31 cellular contexts compared by ENCODE assay signal in the genomic region with DNA sequence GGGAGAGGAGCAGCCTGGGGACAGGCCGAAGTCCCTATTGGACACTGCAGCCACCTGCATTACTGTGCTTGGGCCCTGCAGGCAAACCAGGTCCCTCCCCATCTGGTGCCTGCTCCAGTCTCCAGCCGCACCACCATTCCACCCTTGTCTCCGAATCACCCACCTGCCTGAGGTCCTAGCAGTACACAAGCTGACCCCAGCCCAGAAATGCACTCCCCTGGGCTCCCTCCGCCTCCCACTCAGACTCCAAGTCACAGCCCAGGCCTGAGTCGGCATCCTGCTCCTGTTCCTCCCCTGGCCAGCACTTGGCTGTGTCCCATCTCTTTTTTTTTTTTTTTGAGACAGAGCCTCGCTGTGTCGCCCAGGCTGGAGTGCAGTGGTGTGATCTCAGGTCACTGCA. TPM values are rescaled to one million over a fixed set of nuclear protein-coding genes. Genes with fewer than 3 reads are reported as not detected.
DNase-seq lines count a peak whose midpoint lies in the region; ATAC-seq lines count a peak whose summit lies in the region.
"Had no signal": no experiment of that assay in that cellular context is flagged by ENCODE, and none has a peak within 500 bp of the region (broad histone marks: within the 10 kb centered on the region; RNA-seq: fewer than 3 reads in every experiment).

No MANE protein-coding gene starts in this region.

- in situ Hi-C loops in KBM-7 (cut with MboI; ENCODE audit: low pct_unique_long_range_greater_than_20kb, low sequenced_read_pairs), result no loop called here

- DNase-seq in activated T-cell treated with anti-CD3 and anti-CD28 coated beads, Interleukin-2, amount 50 U/mL, for 72 hours, result no peak
- DNase-seq in activated T-cell treated with anti-CD3 and anti-CD28 coated beads, Interleukin-2, amount 50 U/mL, for 1 hour, result no peak
- DNase-seq in activated CD8-positive, alpha-beta T cell treated with anti-CD3 and anti-CD28 coated beads, Interleukin-2, amount 10 ng/mL, durations not matched to agents 7 days and 5 days, result no peak
- DNase-seq in immature natural killer cell, result no peak
- no peak for DNase-seq in KBM-7
- DNase-seq: activated CD4-positive, alpha-beta memory T cell treated with anti-CD3 and anti-CD28 coated beads, Interleukin-2, amount 10 ng/mL, durations not matched to agents 7 days and 5 days; activated naive CD4-positive, alpha-beta T cell treated with Interleukin-2 at 50 U/mL for 16 hours; activated T-cell treated with anti-CD3 and anti-CD28 coated beads, Interleukin-2, amount 50 U/mL, for 4 hours; AML-193; amygdala; colonic mucosa; COR-L47; esophagus squamous epithelium; foreskin melanocyte; GDM1; H9; heart right ventricle; MG63; NCI-H2081; NCI-H226; NCI-H774; occipital lobe; RPMI8226; stimulated activated naive CD8-positive, alpha-beta T cell treated with anti-CD3 and anti-CD28 coated beads, Interleukin-15, Interleukin-2, amounts not matched to agents 100 U/mL and 50 U/mL, for 24 hours; T-helper 17 cell; uterus had no signal

- H3K36me3 Mint-ChIP-seq in activated T-cell treated with anti-CD3 and anti-CD28 coated beads, Interleukin-2, amount 50 U/mL, for 72 hours (ENCODE audit: insufficient read depth in 2 of 2), result peaks cover 0 to 5% of the 10 kb centered on the region in 2 donors
- H3K36me3 Mint-ChIP-seq in activated CD8-positive, alpha-beta T cell treated with anti-CD3 and anti-CD28 coated beads, Interleukin-2, amount 10 ng/mL, durations not matched to agents 7 days and 5 days (ENCODE audit: low read depth), result peaks cover 62% of the 10 kb centered on the region
- peaks cover 0 to 7% (median 4%) of the 10 kb centered on the region in 3 donors for H3K36me3 Mint-ChIP-seq in immature natural killer cell
- H3K36me3 Mint-ChIP-seq in stimulated activated memory B cell treated with anti-CD40 and anti-IgM and Interleukin-4, amounts not matched to agents 10 μg/mL and 1 μg/mL and 100 μg/mL, for 72 hours, result peaks cover 47% of the 10 kb centered on the region

- no peaks in the 10 kb centered on the region for H3K27me3 Mint-ChIP-seq in activated T-cell treated with anti-CD3 and anti-CD28 coated beads, Interleukin-2, amount 50 U/mL, for 72 hours (ENCODE audit: low read depth)
- no peaks in the 10 kb centered on the region for H3K27me3 Mint-ChIP-seq in activated CD8-positive, alpha-beta T cell treated with anti-CD3 and anti-CD28 coated beads, Interleukin-2, amount 10 ng/mL, durations not matched to agents 7 days and 5 days (ENCODE audit: low read depth)
- H3K27me3 Mint-ChIP-seq in immature natural killer cell (ENCODE audit: low read depth in 3 of 3), result peaks cover 3 to 4% (median 3%) of the 10 kb centered on the region in 3 donors
- H3K27me3 Mint-ChIP-seq in stimulated activated memory B cell treated with anti-CD40 and anti-IgM and Interleukin-4, amounts not matched to agents 10 μg/mL and 1 μg/mL and 100 μg/mL, for 72 hours, result no peaks in the 10 kb centered on the region
- H3K27me3 Mint-ChIP-seq: activated CD4-positive, alpha-beta memory T cell treated with anti-CD3 and anti-CD28 coated beads, Interleukin-2, amount 10 ng/mL, durations not matched to agents 7 days and 5 days; T-helper 17 cell had no signal

- H3K4me1 Mint-ChIP-seq in activated T-cell treated with anti-CD3 and anti-CD28 coated beads, Interleukin-2, amount 50 U/mL, for 72 hours (ENCODE audit: low read depth), result peaks cover 24% of the 10 kb centered on the region
- peaks cover 42% of the 10 kb centered on the region for H3K4me1 Mint-ChIP-seq in activated CD8-positive, alpha-beta T cell treated with anti-CD3 and anti-CD28 coated beads, Interleukin-2, amount 10 ng/mL, durations not matched to agents 7 days and 5 days (ENCODE audit: low read depth)
- H3K4me1 Mint-ChIP-seq in immature natural killer cell, result peaks cover 20 to 25% of the 10 kb centered on the region in 2 donors
- H3K4me1 Mint-ChIP-seq in stimulated activated memory B cell treated with anti-CD40 and anti-IgM and Interleukin-4, amounts not matched to agents 10 μg/mL and 1 μg/mL and 100 μg/mL, for 72 hours, result peaks cover 7% of the 10 kb centered on the region

- H3K27ac Mint-ChIP-seq in activated T-cell treated with anti-CD3 and anti-CD28 coated beads, Interleukin-2, amount 50 U/mL, for 72 hours, result peak overlapping the region; percentile 73
- peak overlapping the region; percentile 33 for H3K27ac Mint-ChIP-seq in activated CD8-positive, alpha-beta T cell treated with anti-CD3 and anti-CD28 coated beads, Interleukin-2, amount 10 ng/mL, durations not matched to agents 7 days and 5 days
- H3K27ac Mint-ChIP-seq in immature natural killer cell, result peak overlapping the region; percentile 5 to 77 (median 48)
- H3K27ac Mint-ChIP-seq in stimulated activated memory B cell treated with anti-CD40 and anti-IgM and Interleukin-4, amounts not matched to agents 10 μg/mL and 1 μg/mL and 100 μg/mL, for 72 hours, result peak overlapping the region; percentile 48
- H3K27ac Mint-ChIP-seq: activated CD4-positive, alpha-beta memory T cell treated with anti-CD3 and anti-CD28 coated beads, Interleukin-2, amount 10 ng/mL, durations not matched to agents 7 days and 5 days had no signal

- no peak overlapping the region for H3K4me3 Mint-ChIP-seq in activated T-cell treated with anti-CD3 and anti-CD28 coated beads, Interleukin-2, amount 50 U/mL, for 72 hours
- no peak overlapping the region for H3K4me3 Mint-ChIP-seq in activated CD8-positive, alpha-beta T cell treated with anti-CD3 and anti-CD28 coated beads, Interleukin-2, amount 10 ng/mL, durations not matched to agents 7 days and 5 days
- H3K4me3 Mint-ChIP-seq in immature natural killer cell, result no peak overlapping the region
- no peak overlapping the region for H3K4me3 Mint-ChIP-seq in stimulated activated memory B cell treated with anti-CD40 and anti-IgM and Interleukin-4, amounts not matched to agents 10 μg/mL and 1 μg/mL and 100 μg/mL, for 72 hours
- H3K4me3 Mint-ChIP-seq: activated CD4-positive, alpha-beta memory T cell treated with anti-CD3 and anti-CD28 coated beads, Interleukin-2, amount 10 ng/mL, durations not matched to agents 7 days and 5 days; activated T-cell treated with anti-CD3 and anti-CD28 coated beads, Interleukin-2, amount 50 U/mL, for 4 hours; H9; T-helper 17 cell had no signal

- POLR2A ChIA-PET in activated CD8-positive, alpha-beta T cell treated with anti-CD3 and anti-CD28 coated beads, Interleukin-2, amount 10 ng/mL, durations not matched to agents 7 days and 5 days (lab: Charles Lee), result interaction anchor here (0.6 to 17.8 kb wide), 2 partner anchors 19 to 61 kb away, joined by 4 to 205 read pairs; a partner anchor contains a TSS

- ATAC-seq in activated T-cell treated with anti-CD3 and anti-CD28 coated beads, Interleukin-2, amount 50 U/mL, for 72 hours (replicated peaks in 1 of 2), result no peak
- no peak for ATAC-seq in activated CD8-positive, alpha-beta T cell treated with anti-CD3 and anti-CD28 coated beads, Interleukin-2, amount 10 ng/mL, durations not matched to agents 7 days and 5 days
- no peak for ATAC-seq in stimulated activated memory B cell treated with anti-CD40 and anti-IgM and Interleukin-4, amounts not matched to agents 10 μg/mL and 1 μg/mL and 100 μg/mL, for 72 hours
- no peak for ATAC-seq in GM18867 (IDR thresholded peaks at IDR 0.05; ENCODE audit: unreplicated experiment)
- no peak for ATAC-seq in HG03432 (IDR thresholded peaks at IDR 0.05; ENCODE audit: unreplicated experiment)
- ATAC-seq: A549; activated CD4-positive, CD25-positive, alpha-beta regulatory T cell treated with anti-CD3 and anti-CD28 coated beads, Interleukin-2, amount 50 U/mL, for 24 hours; activated T-cell treated with anti-CD3 and anti-CD28 coated beads, Interleukin-2, amount 50 U/mL, for 4 hours; stimulated activated naive CD8-positive, alpha-beta T cell treated with anti-CD3 and anti-CD28 coated beads, Interleukin-15, Interleukin-2, amounts not matched to agents 100 U/mL and 50 U/mL, for 24 hours; T-helper 17 cell had no signal

- H3K9me3 Mint-ChIP-seq in activated T-cell treated with anti-CD3 and anti-CD28 coated beads, Interleukin-2, amount 50 U/mL, for 72 hours, result no peaks in the 10 kb centered on the region
- H3K9me3 Mint-ChIP-seq in activated CD8-positive, alpha-beta T cell treated with anti-CD3 and anti-CD28 coated beads, Interleukin-2, amount 10 ng/mL, durations not matched to agents 7 days and 5 days (ENCODE audit: insufficient read depth), result no peaks in the 10 kb centered on the region
- H3K9me3 Mint-ChIP-seq in immature natural killer cell, result no peaks in the 10 kb centered on the region
- no peaks in the 10 kb centered on the region for H3K9me3 Mint-ChIP-seq in stimulated activated memory B cell treated with anti-CD40 and anti-IgM and Interleukin-4, amounts not matched to agents 10 μg/mL and 1 μg/mL and 100 μg/mL, for 72 hours
- H3K9me3 Mint-ChIP-seq: activated CD4-positive, alpha-beta memory T cell treated with anti-CD3 and anti-CD28 coated beads, Interleukin-2, amount 10 ng/mL, durations not matched to agents 7 days and 5 days; activated T-cell treated with anti-CD3 and anti-CD28 coated beads, Interleukin-2, amount 50 U/mL, for 4 hours; H9 had no signal

- CTCF ChIA-PET in activated CD8-positive, alpha-beta T cell treated with anti-CD3 and anti-CD28 coated beads, Interleukin-2, amount 10 ng/mL, durations not matched to agents 7 days and 5 days (lab: Charles Lee), result interaction anchor here (1.4 kb wide), 1 partner anchor 10 kb away, joined by 5 read pairs; no protein-coding TSS in a partner anchor

RNA-seq across cellular contexts. Expression of a gene that starts 6.3 kb away (rescaled TPM):
- 10 to 100 TPM; 89.0 to 97.6 TPM for total RNA-seq in activated T-cell treated with anti-CD3 and anti-CD28 coated beads, Interleukin-2, amount 50 U/mL, for 72 hours
- 100 to 1,000 TPM; 234 to 249 TPM for total RNA-seq in activated CD8-positive, alpha-beta T cell treated with anti-CD3 and anti-CD28 coated beads, Interleukin-2, amount 10 ng/mL, durations not matched to agents 7 days and 5 days
- 100 to 1,000 TPM in 1 of 3 donors, 10 to 100 TPM in 2; 53.1 to 124 (median 57.5) TPM for polyA plus RNA-seq in immature natural killer cell

RNA-seq across cellular contexts. Expression of a gene that starts 17.2 kb away (rescaled TPM):
- total RNA-seq in activated T-cell treated with anti-CD3 and anti-CD28 coated beads, Interleukin-2, amount 50 U/mL, for 72 hours, result 100 to 1,000 TPM in 1 of 2 donors, 10 to 100 TPM in 1; 90.2 to 109 TPM
- 10 to 100 TPM; 64.3 to 68.6 TPM for total RNA-seq in activated CD8-positive, alpha-beta T cell treated with anti-CD3 and anti-CD28 coated beads, Interleukin-2, amount 10 ng/mL, durations not matched to agents 7 days and 5 days
- polyA plus RNA-seq in immature natural killer cell, result 10 to 100 TPM; 51.2 to 85.8 (median 69.1) TPM

RNA-seq across cellular contexts. Expression of a gene that starts 40.5 kb away (rescaled TPM):
- 10 to 100 TPM; 16.5 to 24.1 TPM for total RNA-seq in activated T-cell treated with anti-CD3 and anti-CD28 coated beads, Interleukin-2, amount 50 U/mL, for 72 hours
- total RNA-seq in activated CD8-positive, alpha-beta T cell treated with anti-CD3 and anti-CD28 coated beads, Interleukin-2, amount 10 ng/mL, durations not matched to agents 7 days and 5 days, result 10 to 100 TPM; 31.4 to 36.8 TPM
- 1 to 10 TPM; 3.2 to 4.0 (median 3.9) TPM for polyA plus RNA-seq in immature natural killer cell

RNA-seq across cellular contexts. Expression of a gene that starts 53.3 kb away (rescaled TPM):
- total RNA-seq in activated T-cell treated with anti-CD3 and anti-CD28 coated beads, Interleukin-2, amount 50 U/mL, for 72 hours, result 10 to 100 TPM; 20.7 to 22.6 TPM
- total RNA-seq in activated CD8-positive, alpha-beta T cell treated with anti-CD3 and anti-CD28 coated beads, Interleukin-2, amount 10 ng/mL, durations not matched to agents 7 days and 5 days, result 10 to 100 TPM; 30.2 to 31.0 TPM
- 10 to 100 TPM; 26.0 to 48.4 (median 34.4) TPM for polyA plus RNA-seq in immature natural killer cell

RNA-seq across cellular contexts. Expression of a gene that starts 58.9 kb away (rescaled TPM):
- 10 to 100 TPM; 24.0 to 30.7 TPM for total RNA-seq in activated T-cell treated with anti-CD3 and anti-CD28 coated beads, Interleukin-2, amount 50 U/mL, for 72 hours
- total RNA-seq in activated CD8-positive, alpha-beta T cell treated with anti-CD3 and anti-CD28 coated beads, Interleukin-2, amount 10 ng/mL, durations not matched to agents 7 days and 5 days, result 10 to 100 TPM; 35.8 to 37.3 TPM
- polyA plus RNA-seq in immature natural killer cell, result 10 to 100 TPM in 2 of 3 donors, 1 to 10 TPM in 1; 5.4 to 27.1 (median 18.7) TPM
